24 cellular contexts compared by ENCODE assay signal in the genomic region with DNA sequence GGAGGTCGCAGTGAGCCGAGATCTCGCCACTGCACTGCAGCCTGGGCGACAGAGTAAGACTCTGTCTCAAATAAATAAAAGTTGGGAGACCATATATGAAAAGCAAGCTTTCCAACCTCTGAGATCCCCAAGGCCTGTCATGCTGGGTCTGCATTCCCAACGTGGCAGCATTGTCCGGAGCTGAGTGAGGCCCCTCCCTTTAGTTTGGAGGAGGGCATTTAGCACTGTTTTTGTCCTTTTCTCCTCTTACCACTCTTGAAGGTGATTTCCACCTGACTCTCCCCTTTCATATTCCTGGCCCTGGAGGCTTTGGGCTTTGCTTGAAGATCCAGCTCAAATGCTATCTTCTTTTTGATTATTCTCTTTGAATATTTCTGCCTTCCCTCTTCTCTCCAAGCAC. TPM values are rescaled to one million over a fixed set of nuclear protein-coding genes. Genes with fewer than 3 reads are reported as not detected.
DNase-seq lines count a peak whose midpoint lies in the region; ATAC-seq, FAIRE-seq and TF ChIP-seq lines count a peak whose summit lies in the region.
"Had no signal": no experiment of that assay in that cellular context is flagged by ENCODE, and none has a peak within 500 bp of the region (broad histone marks: within the 10 kb centered on the region; RNA-seq: fewer than 3 reads in every experiment).

No MANE protein-coding gene starts in this region.

- H3K4me3 Mint-ChIP-seq in nephron (peak overlapping the region; percentile 53 to 72 (median 64)), type B pancreatic cell (peak overlapping the region; percentile 66)
- no peak overlapping the region for H3K4me3 Mint-ChIP-seq in effector memory CD8-positive, alpha-beta T cell
- H3K4me3 Mint-ChIP-seq: CD8-positive, alpha-beta T cell had no signal

- H3K27me3 Mint-ChIP-seq in nephron (ENCODE audit: low read depth): peaks cover 9% of the 10 kb centered on the region
- peaks cover 3% of the 10 kb centered on the region for H3K27me3 Mint-ChIP-seq in type B pancreatic cell
- no peaks in the 10 kb centered on the region for H3K27me3 Mint-ChIP-seq in effector memory CD8-positive, alpha-beta T cell

- H3K27ac ChIP-seq in RWPE1 (peak overlapping the region; percentile 33), HepG2 (ENCODE audit: extremely low read length, insufficient read depth, low read length) (no peak overlapping the region)
- H3K27ac ChIP-seq: PC-9, SJSA1 had no signal

- no peaks in the 10 kb centered on the region for H3K9me3 ChIP-seq in HepG2 (ENCODE audit: low read length)
- H3K9me3 ChIP-seq: Caco-2, SJSA1 had no signal

- no TSS peak for BruUV-seq in HepG2 (replicated peaks; lab: Mats Ljungman, UMichigan)

- FAIRE-seq in HepG2 (lab: Jason Lieb, UNC): no peak
- FAIRE-seq: GM12878 had no signal

- no peak overlapping the region for H3K4me2 ChIP-seq in HepG2 (ENCODE audit: low read depth, low read length)
- H3K4me2 ChIP-seq: PC-9 had no signal

- no peak for TF ChIP-seq POLR2A in HepG2 (IDR thresholded peaks at IDR 0.05; ENCODE audit: insufficient read depth in 1 of 2, low read depth in 2 of 2, low read length in 2 of 2)

- intact Hi-C loops in HepG2 (cut with micrococcal nuclease; ENCODE audit: unreplicated experiment): no loop called here

- POLR2A ChIA-PET in RWPE1 (lab: Yijun Ruan, JAX; ENCODE audit: low non-redundant PET) (interaction anchor here (0.7 kb wide), 1 partner anchor 214 kb away, joined by 4 read pairs; no protein-coding TSS in a partner anchor), HepG2 (lab: Yijun Ruan, JAX) (no interaction called here)

- TF ChIP-seq RAD21 in HepG2 (CRISPR knock-in tag; IDR thresholded peaks at IDR 0.05): no peak

- H3K27me3 ChIP-seq in H7 (ENCODE audit: control insufficient read depth, insufficient read depth, low read length): no peaks in the 10 kb centered on the region
- no peaks in the 10 kb centered on the region; a peak in 1 of 5 replicates for H3K27me3 ChIP-seq in HepG2 (ENCODE audit: control insufficient read depth in 1 of 2, insufficient read depth in 2 of 2, low read length in 2 of 2)
- H3K27me3 ChIP-seq: SJSA1 had no signal

- peaks cover 5% of the 10 kb centered on the region for H3K36me3 ChIP-seq in H7 (replicated peaks; ENCODE audit: control insufficient read depth, insufficient read depth, low read length)
- H3K36me3 ChIP-seq in HepG2 (replicated peaks in 1 of 2; ENCODE audit: control insufficient read depth in 1 of 2, insufficient read depth in 2 of 2, low read length in 2 of 2): peaks cover 5 to 11% of the 10 kb centered on the region in 2 experiments; a peak in 3 of 5 replicates

- in situ Hi-C loops in HepG2 (cut with HindIII; ENCODE audit: extremely low pct_ligation_motif_present, low pct_unique_long_range_greater_than_20kb): no loop called here

- H3K4me1 ChIP-seq in HepG2 (ENCODE audit: insufficient read depth, low read length): peaks cover 26% of the 10 kb centered on the region

- TF ChIP-seq EP300 in HepG2 (IDR thresholded peaks at IDR 0.05; ENCODE audit: low read depth in 2 of 2, low read length in 2 of 2) (no peak), HepG2 (CRISPR knock-in tag; IDR thresholded peaks at IDR 0.05; ENCODE audit: borderline replicate concordance) (no peak)

- CTCF ChIA-PET in RWPE1 (lab: Yijun Ruan, JAX): no interaction called here
- CTCF ChIA-PET in HepG2 (lab: Yijun Ruan, JAX; ENCODE audit: low intra/inter-chr PET ratio, low total read pairs): no interaction called here

- no peak for ATAC-seq in effector memory CD8-positive, alpha-beta T cell (replicated peaks)
- no peak for ATAC-seq in HepG2
- ATAC-seq in GM18909 (IDR thresholded peaks at IDR 0.05; ENCODE audit: poor library complexity, unreplicated experiment): no peak
- ATAC-seq: CD8-positive, alpha-beta T cell; GM12878; HCT116 had no signal

- peaks cover 30% of the 10 kb centered on the region for H3K4me1 Mint-ChIP-seq in nephron
- H3K4me1 Mint-ChIP-seq in type B pancreatic cell (ENCODE audit: unreplicated experiment): peaks cover 15% of the 10 kb centered on the region
- peaks cover 12 to 23% of the 10 kb centered on the region in 2 donors for H3K4me1 Mint-ChIP-seq in effector memory CD8-positive, alpha-beta T cell (ENCODE audit: low read depth in 2 of 2)

- no peak for TF ChIP-seq CTCF in RWPE1 (conservative IDR thresholded peaks at IDR 0.05; ENCODE audit: low read depth)
- TF ChIP-seq CTCF in nephron (IDR thresholded peaks at IDR 0.05; ENCODE audit: unreplicated experiment in 3 of 3): no peak
- no peak for TF ChIP-seq CTCF in type B pancreatic cell (conservative IDR thresholded peaks at IDR 0.05)
- TF ChIP-seq CTCF in HepG2 (CRISPR knock-in tag; IDR thresholded peaks at IDR 0.05): no peak

- DNase-seq in H7 (peak; percentile 58), RWPE1 (ENCODE audit: low spot score) (no peak), type B pancreatic cell (ENCODE audit: extremely low spot score, unreplicated experiment) (no peak), HepG2 (ENCODE audit: low spot score) (no peak)
- no peak for DNase-seq in effector memory CD8-positive, alpha-beta T cell
- DNase-seq: C1 segment of cervical spinal cord; Caco-2; CD8-positive, alpha-beta T cell; DMS79; EL; GDM1; GOT3; NCI-H1048; NCI-H1417; NCI-H1694; NCI-H2029 treated with DMSO at 0.1 percent for 48 hours; NCI-H526 treated with DMSO at 0.1 percent for 48 hours; PC-9; Right ventricle myocardium superior had no signal

- no peak overlapping the region for H3K4me3 ChIP-seq in H7 (ENCODE audit: insufficient read depth, low read depth, low read length)
- no peak overlapping the region for H3K4me3 ChIP-seq in HepG2 (replicated peaks in 1 of 3; ENCODE audit: insufficient read depth in 1 of 3, low read depth in 2 of 3, low read length in 3 of 3)
- H3K4me3 ChIP-seq: GM12878, PC-9, SJSA1 had no signal

- peaks cover 18% of the 10 kb centered on the region for H3K79me2 ChIP-seq in HepG2 (ENCODE audit: insufficient read depth, low read length)

- no peak overlapping the region for H2AFZ ChIP-seq in HepG2 (ENCODE audit: low read length)
- H2AFZ ChIP-seq: PC-9 had no signal

- WGBS in HepG2 (ENCODE audit: low lambda C conversion rate): 98% methylated on average over 5 of the region's 6 CpGs

- no peaks in the 10 kb centered on the region for H3K9me3 Mint-ChIP-seq in nephron
- no peaks in the 10 kb centered on the region for H3K9me3 Mint-ChIP-seq in type B pancreatic cell
- H3K9me3 Mint-ChIP-seq in effector memory CD8-positive, alpha-beta T cell: no peaks in the 10 kb centered on the region
- H3K9me3 Mint-ChIP-seq: CD8-positive, alpha-beta T cell had no signal

- H3K9ac ChIP-seq in HepG2 (ENCODE audit: insufficient read depth, low read depth, low read length): no peak overlapping the region

- peaks cover 8% of the 10 kb centered on the region; the same call in 1 of the 2 replicates for H4K20me1 ChIP-seq in HepG2 (ENCODE audit: insufficient read depth, low read length)

- H3K36me3 Mint-ChIP-seq in nephron (ENCODE audit: low read depth) (peaks cover 5% of the 10 kb centered on the region), type B pancreatic cell (peaks cover 4% of the 10 kb centered on the region)
- H3K36me3 Mint-ChIP-seq in effector memory CD8-positive, alpha-beta T cell (ENCODE audit: insufficient read depth): peaks cover 4% of the 10 kb centered on the region

- H3K27ac Mint-ChIP-seq in nephron (no peak overlapping the region), type B pancreatic cell (no peak overlapping the region)
- H3K27ac Mint-ChIP-seq in effector memory CD8-positive, alpha-beta T cell: no peak overlapping the region
- H3K27ac Mint-ChIP-seq: CD8-positive, alpha-beta T cell had no signal

TF ChIP-seq in HepG2, 621 proteins besides CTCF, POLR2A, EP300 and RAD21:
- TF ChIP-seq ZNF780A (CRISPR knock-in tag; IDR thresholded peaks at IDR 0.05) (no peak), ZSCAN25 (CRISPR knock-in tag; IDR thresholded peaks at IDR 0.05) (no peak), TP53 (CRISPR knock-in tag; conservative IDR thresholded peaks at IDR 0.05) (no peak), MED13 (CRISPR knock-in tag; IDR thresholded peaks at IDR 0.05) (no peak), KDM5A (IDR thresholded peaks at IDR 0.05; ENCODE audit: borderline replicate concordance, low read length) (no peak), NR2C2 (CRISPR knock-in tag; IDR thresholded peaks at IDR 0.05; ENCODE audit: borderline replicate concordance) (no peak)

RNA-seq across cellular contexts. Expression of gene AACS, which starts 3.2 kb away (rescaled TPM):
- total RNA-seq in H7 (2014; rRNA removed; shearing (Covaris generic)): 34.0 and 37.4 TPM in 2 replicates
- total RNA-seq in type B pancreatic cell (ENCODE audit: low replicate concordance) (26.9 and 37.1 TPM in 2 replicates), HepG2 (2016; rRNA removed; fragmentation: Illumina TruSeq; extraction: Trizol) (26.3 and 28.8 TPM in 2 replicates)
- total RNA-seq in HepG2 (2016; cell fraction: cytosol; rRNA removed; fragmentation: Illumina TruSeq; extraction: Trizol; ENCODE audit: low read depth): 8.4 and 10.7 TPM in 2 replicates
- total RNA-seq in HepG2 (2016; cell fraction: insoluble cytoplasmic fraction; rRNA removed; fragmentation: Illumina TruSeq; extraction: Trizol): 22.7 and 29.1 TPM in 2 replicates
- 18.6 and 20.0 TPM in 2 replicates for total RNA-seq in HepG2 (2016; cell fraction: membrane; rRNA removed; fragmentation: Illumina TruSeq; extraction: Trizol)
- 22.1 and 23.1 TPM in 2 replicates for total RNA-seq in HepG2 (2016; cell fraction: nucleus; rRNA removed; fragmentation: Illumina TruSeq; extraction: Trizol)
- polyA plus RNA-seq in HepG2 (2011; rRNA removed): 23.3 and 23.5 TPM in 2 replicates
- 19.3 and 21.2 TPM in 2 replicates for polyA plus RNA-seq in HepG2 (2011; cell fraction: cytosol; rRNA removed)
- 37.9 and 38.1 TPM in 2 replicates for polyA plus RNA-seq in HepG2 (2011; cell fraction: nucleus; rRNA removed)
- polyA plus RNA-seq in HepG2 (2012): 23.5 and 30.2 TPM in 2 replicates
- polyA plus RNA-seq in HepG2 (2016; cell fraction: cytosol; fragmentation: Illumina TruSeq; extraction: Trizol; ENCODE audit: low read depth): 4.5 and 5.2 TPM in 2 replicates
- 22.1 and 25.9 TPM in 2 replicates for polyA plus RNA-seq in HepG2 (2016; cell fraction: insoluble cytoplasmic fraction; fragmentation: Illumina TruSeq; extraction: Trizol; ENCODE audit: low read depth)
- polyA plus RNA-seq in HepG2 (2016; cell fraction: membrane; fragmentation: Illumina TruSeq; extraction: Trizol; ENCODE audit: low read depth): 10.6 and 13.7 TPM in 2 replicates
- 30.6 and 33.2 TPM in 2 replicates for polyA plus RNA-seq in HepG2 (2016; cell fraction: nucleus; fragmentation: Illumina TruSeq; extraction: Trizol; ENCODE audit: insufficient read depth, low read depth)
- polyA minus RNA-seq in HepG2 (2011; rRNA and poly(A)+ RNA removed; ENCODE audit: low replicate concordance): 35.1 and 50.6 TPM in 2 replicates
- polyA minus RNA-seq in HepG2 (2011; cell fraction: cytosol; rRNA and poly(A)+ RNA removed): 17.8 and 17.9 TPM in 2 replicates
- polyA minus RNA-seq in HepG2 (2011; cell fraction: nucleus; rRNA and poly(A)+ RNA removed): 23.1 and 26.7 TPM in 2 replicates

Comparison
In these comparisons a context has a peak if more than half of its experiments do, and no peak if none do; other contexts are left out.
1. H3K4me3 Mint-ChIP-seq: peak in nephron (3 of 3) and type B pancreatic cell (single experiment); none in effector memory CD8-positive, alpha-beta T cell (0 of 2).